ENCODE assay signal across 8 cellular contexts in genomic region chr15:89243691-89244511, GRCh38. TPM values are rescaled to one million over a fixed set of nuclear protein-coding genes. Genes with fewer than 3 reads are reported as not detected.
DNase-seq lines count a peak whose midpoint lies in the region; ATAC-seq and TF ChIP-seq lines count a peak whose summit lies in the region.

TSS of gene FANCI (plus strand) at chr15:89243979. CDS start at chr15:89247648, 3,669 bp downstream.

- H3K4me1 Mint-ChIP-seq in activated naive CD8-positive, alpha-beta T cell (ENCODE audit: low read depth) = peaks cover 23% of the 10 kb centered on the region

- intact Hi-C loops in head of caudate nucleus (cut with DNase I) = no loop called here
- intact Hi-C loops in ovary (cut with DNase I) = no loop called here
- intact Hi-C loops in tibial artery (cut with DNase I; ENCODE audit: low total_unique reads) = loop anchor here (5.0 to 10.0 kb wide), 2 partner anchors 37 to 349 kb away; partner anchors contain the start of gene HAPLN3

- H3K36me3 ChIP-seq in ovary (no peaks in the 10 kb centered on the region), tibial artery (no peaks in the 10 kb centered on the region)

- peaks cover 0 to 4% of the 10 kb centered on the region in 2 donors for H3K9me3 ChIP-seq in ovary
- no peaks in the 10 kb centered on the region for H3K9me3 ChIP-seq in tibial artery

- DNase-seq in GM12864 (ENCODE audit: low read depth) (peak; percentile 86), NCI-H1092 treated with DMSO at 0.1 percent for 48 hours (lab: John Stamatoyannopoulos, UW) (peak; percentile 85), SKM-1 (lab: John Stamatoyannopoulos, UW; ENCODE audit: unreplicated experiment) (peak; percentile 94), head of caudate nucleus (peak; percentile 92 to 99 (median 96)), ovary (peak; percentile 95 to 98 (median 96)), tibial artery (peak; percentile 95 to 96)

- H3K27me3 ChIP-seq in ovary (no peaks in the 10 kb centered on the region), tibial artery (no peaks in the 10 kb centered on the region)

- peak; percentile 92 for ATAC-seq in HG02623 (IDR thresholded peaks at IDR 0.05; ENCODE audit: unreplicated experiment)

- H3K4me3 ChIP-seq in GM12864 (ENCODE audit: low read depth, low read length) (peak within 1 kb of the TSS; percentile 78), ovary (peak within 1 kb of the TSS; percentile 54), tibial artery (peak within 1 kb of the TSS; percentile 59 to 62)

- peak; percentile 20 for TF ChIP-seq POLR2A in ovary (IDR thresholded peaks at IDR 0.05)

- peak within 1 kb of the TSS; percentile 96 for H3K4me3 Mint-ChIP-seq in activated naive CD8-positive, alpha-beta T cell

- peaks cover 2% of the 10 kb centered on the region for H3K4me1 ChIP-seq in ovary (ENCODE audit: insufficient read depth)
- H3K4me1 ChIP-seq in tibial artery = peaks cover 0 to 21% (median 14%) of the 10 kb centered on the region in 4 donors

- TF ChIP-seq CTCF in GM12864 (IDR thresholded peaks at IDR 0.05; ENCODE audit: low read depth, low read length, missing control alignments) (peak; percentile 43), ovary (IDR thresholded peaks at IDR 0.05) (peak in 2 of 3 donors; percentile 45 to 56), tibial artery (IDR thresholded peaks at IDR 0.05) (peak; percentile 28 to 41)

- H3K36me3 Mint-ChIP-seq in activated naive CD8-positive, alpha-beta T cell = peaks cover 7% of the 10 kb centered on the region

- H3K27me3 Mint-ChIP-seq in activated naive CD8-positive, alpha-beta T cell = no peaks in the 10 kb centered on the region

- no peak within 1 kb of the TSS for H3K27ac ChIP-seq in ovary
- peak within 1 kb of the TSS; percentile 63 to 72 for H3K27ac ChIP-seq in tibial artery

- no peaks in the 10 kb centered on the region for H3K9me3 Mint-ChIP-seq in activated naive CD8-positive, alpha-beta T cell (ENCODE audit: low read depth)

- WGBS in ovary, 3 donors = 0 to 1% (median 1%) methylated on average over 66 of the region's 66 CpGs

- TF ChIP-seq EP300 in ovary (IDR thresholded peaks at IDR 0.05) = no peak

- H3K27ac Mint-ChIP-seq in activated naive CD8-positive, alpha-beta T cell = peak within 1 kb of the TSS; percentile 87

RNA-seq across cellular contexts. Expression of gene FANCI, which starts in this region (rescaled TPM):
- 10 to 100 TPM in 1 of 7 donors, 1 to 10 TPM in 6; 2.9 to 11.7 (median 5.2) TPM for total RNA-seq in ovary
- 1 to 10 TPM; 3.0 to 4.4 TPM for polyA plus RNA-seq in ovary

Comparison
In these comparisons a context has a peak if more than half of its experiments do, and no peak if none do; other contexts are left out.
1. H3K27ac ChIP-seq: peak in tibial artery (2 of 2); none in ovary (0 of 2).
2. Peak in every context shown above with its lines, with median percentiles within 50 percentile points of each other: DNase-seq, H3K4me3 ChIP-seq and CTCF ChIP-seq.